Comparison of ENCODE assay signal across 11 cellular contexts in the genomic region with DNA sequence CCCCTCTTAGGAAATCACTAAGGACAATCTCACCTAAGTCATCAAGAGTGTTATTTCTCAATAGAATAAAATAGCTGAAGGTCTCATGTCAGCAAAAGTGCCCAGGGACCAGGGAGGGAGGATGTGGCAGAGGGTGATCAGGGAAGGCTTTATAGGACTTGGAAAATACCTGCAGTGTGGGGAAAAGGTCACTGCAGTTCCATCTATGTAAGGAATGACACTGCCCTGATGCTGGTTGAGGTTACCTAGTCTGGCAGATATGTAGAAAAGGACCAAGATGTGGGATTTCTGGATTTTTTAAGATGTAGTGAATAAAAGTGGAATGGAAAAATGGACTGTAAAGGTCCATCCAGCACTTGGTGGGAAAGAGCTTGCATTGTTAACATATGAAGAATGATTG. TPM values are rescaled to one million over a fixed set of nuclear protein-coding genes. Genes with fewer than 3 reads are reported as not detected.
"Had no signal": no experiment of that assay in that cellular context is flagged by ENCODE, and none has a peak within 500 bp of the region (broad histone marks: within the 10 kb centered on the region; RNA-seq: fewer than 3 reads in every experiment).

No MANE protein-coding gene starts in this region.

- H2AFZ ChIP-seq: GM23248, GM23338 had no signal

- H3K4me2 ChIP-seq: GM23338 had no signal

- H3K4me1 ChIP-seq: HAP-1 had no signal

- H3K9ac ChIP-seq: GM23248 had no signal

- H3K27ac ChIP-seq: GM23248 had no signal

- H3K4me3 ChIP-seq: GM23248, GM23338, HAP-1 had no signal

- ATAC-seq: GM23338, HCT116 had no signal

- H3K9me3 ChIP-seq: HAP-1 had no signal

- DNase-seq: GM23248, GOT3, H7, H9, HCEC 1CT, HFFc6 had no signal

- FAIRE-seq: H54 had no signal

- H3K36me3 ChIP-seq: HAP-1 had no signal

RNA-seq across cellular contexts. Expression of a gene that starts 18.3 kb away (rescaled TPM):
- total RNA-seq: GM23248, GM23338, H1, H7, H9, HFFc6 had no signal
- polyA plus RNA-seq: GM23248, GM23338, H1 had no signal
